ENCODE assay signal across 31 cellular contexts in the genomic region with DNA sequence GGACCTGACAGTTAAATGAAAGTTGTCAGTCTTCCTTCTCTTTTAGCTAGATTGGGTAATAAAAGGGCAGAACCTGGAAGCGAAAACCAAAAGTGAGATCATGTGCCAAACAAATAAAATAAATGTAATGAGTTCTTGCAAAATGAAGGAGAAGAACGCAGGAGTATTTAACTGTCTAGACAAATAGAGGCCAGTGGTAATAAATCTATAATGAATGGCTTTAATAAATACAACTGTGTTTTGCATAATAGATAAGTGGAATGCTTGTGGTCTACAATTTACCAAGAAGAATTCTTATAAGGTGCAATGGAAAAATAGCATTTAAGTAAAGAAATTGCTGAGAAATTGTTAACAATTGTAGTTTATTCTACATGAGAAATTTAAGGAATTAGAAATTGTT.
"Had no signal": no experiment of that assay in that cellular context is flagged by ENCODE, and none has a peak within 500 bp of the region (broad histone marks: within the 10 kb centered on the region; RNA-seq: fewer than 3 reads in every experiment).

No MANE protein-coding gene starts in this region.

- DNase-seq: activated B cell treated with CpG ODN at 0.5 μM for 24 hours; activated CD4-positive, alpha-beta T cell treated with anti-CD3 and anti-CD28 coated beads for 48 hours; activated CD4-positive, alpha-beta T cell treated with anti-CD3 and anti-CD28 coated beads, Interleukin-2, amount 50 U/mL, for 1 hour; activated CD4-positive, alpha-beta T cell treated with anti-CD3 and anti-CD28 coated beads, Interleukin-2, amount 50 U/mL, for 48 hours; activated CD8-positive, alpha-beta memory T cell treated with anti-CD3 and anti-CD28 coated beads for 24 hours; activated CD8-positive, alpha-beta T cell treated with anti-CD3 and anti-CD28 coated beads for 36 hours; activated gamma-delta T cell; activated naive CD4-positive, alpha-beta T cell; activated naive CD4-positive, alpha-beta T cell treated with anti-CD3 and anti-CD28 coated beads, Interleukin-2, amount 10 ng/mL, durations not matched to agents 7 days and 5 days; activated naive CD8-positive, alpha-beta T cell treated with anti-CD3 and anti-CD28 coated beads, Interleukin-2, amount 10 ng/mL, durations not matched to agents 7 days and 5 days; activated T-cell treated with anti-CD3 and anti-CD28 coated beads, Interleukin-2, amount 50 U/mL, for 4 hours; amniotic stem cell; anterior cingulate cortex; body of pancreas; central memory CD4-positive, alpha-beta T cell; cerebellar nuclear complex; colonic mucosa; dorsolateral prefrontal cortex; effector memory CD4-positive, alpha-beta T cell; endodermal cell; foreskin melanocyte; head of caudate nucleus; T-helper 1 cell; T-helper 17 cell; T1000; WERI-Rb-1 had no signal

- H3K4me3 Mint-ChIP-seq: activated B cell treated with CpG ODN at 0.5 μM for 24 hours; activated CD8-positive, alpha-beta T cell treated with anti-CD3 and anti-CD28 coated beads for 36 hours; activated naive CD4-positive, alpha-beta T cell treated with anti-CD3 and anti-CD28 coated beads, Interleukin-2, amount 10 ng/mL, durations not matched to agents 7 days and 5 days; activated naive CD8-positive, alpha-beta T cell treated with anti-CD3 and anti-CD28 coated beads, Interleukin-2, amount 10 ng/mL, durations not matched to agents 7 days and 5 days; activated T-cell treated with anti-CD3 and anti-CD28 coated beads, Interleukin-2, amount 50 U/mL, for 4 hours; endodermal cell; T-helper 17 cell; T-helper 2 cell treated with Interferon-gamma antibody and Interleukin-4, amounts not matched to agents 5 μg/mL and 100 μg/mL, for 36 hours had no signal

- H3K36me3 ChIP-seq: cardiac muscle cell, colonic mucosa, esophagus muscularis mucosa, WERI-Rb-1 had no signal

- H3K27me3 Mint-ChIP-seq: activated B cell treated with CpG ODN at 0.5 μM for 24 hours; activated CD8-positive, alpha-beta T cell treated with anti-CD3 and anti-CD28 coated beads for 36 hours; activated naive CD4-positive, alpha-beta T cell treated with anti-CD3 and anti-CD28 coated beads, Interleukin-2, amount 10 ng/mL, durations not matched to agents 7 days and 5 days; activated naive CD8-positive, alpha-beta T cell treated with anti-CD3 and anti-CD28 coated beads, Interleukin-2, amount 10 ng/mL, durations not matched to agents 7 days and 5 days; T-helper 17 cell had no signal

- H3K4me1 Mint-ChIP-seq: activated B cell treated with CpG ODN at 0.5 μM for 24 hours; activated naive CD4-positive, alpha-beta T cell treated with anti-CD3 and anti-CD28 coated beads, Interleukin-2, amount 10 ng/mL, durations not matched to agents 7 days and 5 days; activated naive CD8-positive, alpha-beta T cell treated with anti-CD3 and anti-CD28 coated beads, Interleukin-2, amount 10 ng/mL, durations not matched to agents 7 days and 5 days; endodermal cell; T-helper 17 cell had no signal

- H3K9me3 Mint-ChIP-seq: activated B cell treated with CpG ODN at 0.5 μM for 24 hours; activated CD8-positive, alpha-beta T cell treated with anti-CD3 and anti-CD28 coated beads for 36 hours; activated naive CD4-positive, alpha-beta T cell treated with anti-CD3 and anti-CD28 coated beads, Interleukin-2, amount 10 ng/mL, durations not matched to agents 7 days and 5 days; activated naive CD8-positive, alpha-beta T cell treated with anti-CD3 and anti-CD28 coated beads, Interleukin-2, amount 10 ng/mL, durations not matched to agents 7 days and 5 days; endodermal cell had no signal

- ATAC-seq: activated CD4-positive, CD25-positive, alpha-beta regulatory T cell treated with anti-CD3 and anti-CD28 coated beads, Interleukin-2, amount 50 U/mL, for 24 hours; activated CD8-positive, alpha-beta T cell treated with anti-CD3 and anti-CD28 coated beads for 36 hours; activated naive CD4-positive, alpha-beta T cell treated with anti-CD3 and anti-CD28 coated beads, Interleukin-2, amount 50 U/mL, for 72 hours; activated T-cell treated with anti-CD3 and anti-CD28 coated beads, Interleukin-2, amount 50 U/mL, for 4 hours; body of pancreas; T-helper 17 cell had no signal

- H3K4me1 ChIP-seq: body of pancreas, colonic mucosa, esophagus muscularis mucosa had no signal

- H3K27ac ChIP-seq: body of pancreas, cardiac muscle cell, colonic mucosa, dorsolateral prefrontal cortex, esophagus muscularis mucosa, WERI-Rb-1 had no signal

- H3K27ac Mint-ChIP-seq: activated B cell treated with CpG ODN at 0.5 μM for 24 hours; activated CD8-positive, alpha-beta T cell treated with anti-CD3 and anti-CD28 coated beads for 36 hours; activated naive CD4-positive, alpha-beta T cell treated with anti-CD3 and anti-CD28 coated beads, Interleukin-2, amount 10 ng/mL, durations not matched to agents 7 days and 5 days; activated naive CD4-positive, alpha-beta T cell treated with anti-CD3 and anti-CD28 coated beads, Interleukin-2, amount 50 U/mL, for 72 hours; activated naive CD8-positive, alpha-beta T cell treated with anti-CD3 and anti-CD28 coated beads, Interleukin-2, amount 10 ng/mL, durations not matched to agents 7 days and 5 days; endodermal cell; T-helper 17 cell; T-helper 2 cell treated with Interferon-gamma antibody and Interleukin-4, amounts not matched to agents 5 μg/mL and 100 μg/mL, for 36 hours had no signal

- H3K36me3 Mint-ChIP-seq: activated naive CD4-positive, alpha-beta T cell treated with anti-CD3 and anti-CD28 coated beads, Interleukin-2, amount 10 ng/mL, durations not matched to agents 7 days and 5 days; activated naive CD4-positive, alpha-beta T cell treated with anti-CD3 and anti-CD28 coated beads, Interleukin-2, amount 50 U/mL, for 72 hours; activated naive CD8-positive, alpha-beta T cell treated with anti-CD3 and anti-CD28 coated beads, Interleukin-2, amount 10 ng/mL, durations not matched to agents 7 days and 5 days had no signal

- H3K27me3 ChIP-seq: body of pancreas, cardiac muscle cell, colonic mucosa, dorsolateral prefrontal cortex, esophagus muscularis mucosa had no signal

- H3K9me3 ChIP-seq: body of pancreas, colonic mucosa, esophagus muscularis mucosa had no signal

- H3K4me3 ChIP-seq: body of pancreas, cardiac muscle cell, colonic mucosa, dorsolateral prefrontal cortex, esophagus muscularis mucosa had no signal
